Comparison of ENCODE assay signal across 7 cellular contexts in genomic region chr12:89351489-89352241, GRCh38. TPM values are rescaled to one million over a fixed set of nuclear protein-coding genes. Genes with fewer than 3 reads are reported as not detected.
DNase-seq lines count a peak whose midpoint lies in the region; ATAC-seq, FAIRE-seq and TF ChIP-seq lines count a peak whose summit lies in the region.

No MANE protein-coding gene starts in this region.

- intact Hi-C loops in K562 (cut with micrococcal nuclease) = no loop called here

- peak overlapping the region; percentile 89 to 92 for H3K27ac Mint-ChIP-seq in T-cell

- no peaks in the 10 kb centered on the region for H3K36me3 Mint-ChIP-seq in T-cell

- H3K27me3 Mint-ChIP-seq in T-cell = no peaks in the 10 kb centered on the region

- CTCF ChIA-PET in T-cell (lab: Charles Lee) = interaction anchor here in 1 of 2 donors (1.2 to 1.5 kb wide), 2 partner anchors 90 to 107 kb away, joined by 3 to 5 read pairs; no protein-coding TSS in a partner anchor
- CTCF ChIA-PET in K562 (lab: Yijun Ruan, JAX; ENCODE audit: low intra/inter-chr PET ratio) = no interaction called here

- no peak for FAIRE-seq in K562 (lab: Jason Lieb, UNC)

- no peak for TF ChIP-seq POLR2A in K562 (conservative IDR thresholded peaks at IDR 0.05)

- no peaks in the 10 kb centered on the region for H3K79me2 ChIP-seq in K562 (ENCODE audit: control insufficient read depth, insufficient read depth, low read length)

- no peak for TF ChIP-seq CTCF in K562 (IDR thresholded peaks at IDR 0.05 in 2 of 3, conservative IDR thresholded peaks at IDR 0.05 in 1 of 3; ENCODE audit: insufficient read depth in 2 of 3, low read depth in 1 of 3, low read length in 3 of 3)

- peak in 31 of 34 experiments; percentile 14 to 55 (median 31) for DNase-seq in T-cell
- DNase-seq in K562 (ENCODE audit: extremely low read depth in 1 of 4, low spot score in 3 of 4) = no peak
- peak; percentile 77 for DNase-seq in islet precursor cell
- peak; percentile 43 to 53 for DNase-seq in stimulated activated CD4-positive, alpha-beta T cell treated with anti-CD3 and anti-CD28 coated beads, Interleukin-2, amount 100 ng/mL, for 24 hours
- no peak for DNase-seq in mesenteric fat pad (ENCODE audit: low spot score)

- H3K36me3 ChIP-seq in K562 (ENCODE audit: control insufficient read depth, insufficient read depth, low read length) = no peaks in the 10 kb centered on the region

- POLR2A ChIA-PET in T-cell (lab: Charles Lee) (interaction anchor here in 1 of 2 donors (0.6 to 0.9 kb wide), 2 partner anchors 107 to 239 kb away, joined by 3 read pairs; no protein-coding TSS in a partner anchor), K562 (lab: Yijun Ruan, JAX) (no interaction called here)

- no TSS peak for BruUV-seq in K562 (replicated peaks; lab: Mats Ljungman, UMichigan)

- H3K4me1 Mint-ChIP-seq in T-cell = peaks cover 54 to 74% (median 54%) of the 10 kb centered on the region in 3 donors

- ATAC-seq in GM18511 (IDR thresholded peaks at IDR 0.05; ENCODE audit: unreplicated experiment) (peak; percentile 36), HG02981 (IDR thresholded peaks at IDR 0.05; ENCODE audit: unreplicated experiment) (peak; percentile 15), T-cell (replicated peaks in 1 of 4) (peak; percentile 43 to 58 (median 55)), K562 (no peak)

- no peak overlapping the region for H3K4me3 ChIP-seq in K562

- H3K9me1 ChIP-seq in K562 (ENCODE audit: control insufficient read depth, insufficient read depth, low read length) = no peaks in the 10 kb centered on the region

- WGBS in K562 (ENCODE audit: insufficient coverage, low coverage, missing lambda C conversion rate) = 68% methylated on average over 49 of the region's 87 CpGs

- H4K20me1 ChIP-seq in K562 (replicated peaks; ENCODE audit: control insufficient read depth, insufficient read depth, low read length) = no peaks in the 10 kb centered on the region

- H3K9ac ChIP-seq in K562 (ENCODE audit: insufficient read depth in 1 of 2, low read depth in 2 of 2, low read length in 2 of 2) = no peak overlapping the region

- in situ Hi-C loops in K562 (cut with MboI) = no loop called here

- peaks cover 0 to 6% of the 10 kb centered on the region in 2 experiments; a peak in 3 of 5 replicates for H3K4me1 ChIP-seq in K562 (replicated peaks in 1 of 2; ENCODE audit: control insufficient read depth in 2 of 2, insufficient read depth in 2 of 2, low read length in 2 of 2)

- no peak for TF ChIP-seq EP300 in K562 (IDR thresholded peaks at IDR 0.05; ENCODE audit: low read length)

- no peaks in the 10 kb centered on the region; the same call in 1 of the 2 replicates for H3K9me3 ChIP-seq in K562 (replicated peaks; ENCODE audit: control insufficient read depth, insufficient read depth, low read depth, low read length)

- no peaks in the 10 kb centered on the region for H3K9me3 Mint-ChIP-seq in T-cell

- no peak overlapping the region for H3K4me2 ChIP-seq in K562 (ENCODE audit: insufficient read depth, low read length)

- H3K4me3 Mint-ChIP-seq in T-cell = peak overlapping the region; percentile 84 to 88 (median 87)

- no peaks in the 10 kb centered on the region; a peak in 1 of 5 replicates for H3K27me3 ChIP-seq in K562 (ENCODE audit: control insufficient read depth in 2 of 2, insufficient read depth in 2 of 2, low read length in 2 of 2)

- H2AFZ ChIP-seq in K562 (ENCODE audit: low read depth, low read length) = no peak overlapping the region

- H3K27ac ChIP-seq in K562 (ENCODE audit: extremely low read depth, low read depth, low read length) = no peak overlapping the region

- no peak for TF ChIP-seq RAD21 in K562 (CRISPR knock-in tag; conservative IDR thresholded peaks at IDR 0.05 in 1 of 2, IDR thresholded peaks at IDR 0.05 in 1 of 2)

TF ChIP-seq in K562, 482 proteins besides CTCF, POLR2A, EP300 and RAD21:
- peak; percentile 76 for TF ChIP-seq ZBTB33 (CRISPR knock-in tag; IDR thresholded peaks at IDR 0.05)
- no peak for TF ChIP-seq HDAC3 (IDR thresholded peaks at IDR 0.05; ENCODE audit: borderline replicate concordance, partially characterized antibody)

RNA-seq across cellular contexts. Expression of gene DUSP6, which starts 0.6 kb away (rescaled TPM):
- 10 to 100 TPM in 1 of 5 donors, 1 to 10 TPM in 4; 2.7 to 13.7 (median 3.1) TPM for total RNA-seq in T-cell
- 0.19 and 0.26 TPM in 2 replicates for total RNA-seq in K562 (2011; cell fraction: chromatin; rRNA removed; ENCODE audit: low replicate concordance)
- total RNA-seq in K562 (2011; cell fraction: nucleolus; rRNA removed) = not detected in 2 replicates
- total RNA-seq in K562 (2011; cell fraction: nucleoplasm; rRNA removed) = 0.23 TPM in 1 of 2 replicates, not detected in the other
- total RNA-seq in K562 (2014; rRNA removed) = 0.12 TPM in 1 of 2 replicates, not detected in the other
- 0.06 TPM in 1 of 2 replicates, not detected in the other for total RNA-seq in K562 (2014; rRNA removed; fragmentation: Illumina TruSeq; extraction: Trizol)
- total RNA-seq in K562 (2015; rRNA removed; fragmentation: Illumina TruSeq; extraction: Trizol) = 0.08 and 0.14 TPM in 2 replicates
- total RNA-seq in K562 (2021) = 0.47 and 0.60 TPM in 2 replicates
- polyA plus RNA-seq in K562 (2011; rRNA removed) = 0.08 and 0.20 TPM in 2 replicates
- 0.06 and 0.24 TPM in 2 replicates for polyA plus RNA-seq in K562 (2011; cell fraction: cytosol; rRNA removed)
- 0.57 and 0.65 TPM in 2 replicates for polyA plus RNA-seq in K562 (2011; cell fraction: nucleus; rRNA removed)
- 0.07 and 0.14 TPM in 2 replicates for polyA plus RNA-seq in K562 (2012)
- 0.12 and 0.40 TPM in 2 replicates for polyA plus RNA-seq in K562 (2014; fragmentation: Illumina TruSeq; extraction: Trizol)
- polyA plus RNA-seq in K562 (2014; fragmentation: Nextera tagmentation; extraction: Ambion mirVana) = under 1 TPM; 0.04 TPM
- polyA plus RNA-seq in K562 (2014; rRNA removed) = 0.03 and 0.04 TPM in 2 replicates
- polyA minus RNA-seq in K562 (2011; rRNA and poly(A)+ RNA removed) = 0.18 TPM in 1 of 2 replicates, not detected in the other
- not detected in 2 replicates for polyA minus RNA-seq in K562 (2011; cell fraction: cytosol; rRNA and poly(A)+ RNA removed)
- 0.13 and 0.44 TPM in 2 replicates for polyA minus RNA-seq in K562 (2011; cell fraction: nucleus; rRNA and poly(A)+ RNA removed)
- total RNA-seq in mesenteric fat pad = 153 TPM

Comparison
In these comparisons a context has a peak if more than half of its experiments do, and no peak if none do; other contexts are left out.
1. DNase-seq: peak in T-cell (31 of 34), islet precursor cell (single experiment) and stimulated activated CD4-positive, alpha-beta T cell treated with anti-CD3 and anti-CD28 coated beads, Interleukin-2, amount 100 ng/mL, for 24 hours (2 of 2); none in K562 (0 of 4) and mesenteric fat pad (single experiment).
2. RNA of gene DUSP6, which starts 0.6 kb away (total RNA-seq): 153 TPM in mesenteric fat pad (single experiment); 2.7 to 13.7 TPM in T-cell and 0.06 to 0.60 TPM in K562; every median in the first group is over 10 times any median in the second.